In the genomic region with DNA sequence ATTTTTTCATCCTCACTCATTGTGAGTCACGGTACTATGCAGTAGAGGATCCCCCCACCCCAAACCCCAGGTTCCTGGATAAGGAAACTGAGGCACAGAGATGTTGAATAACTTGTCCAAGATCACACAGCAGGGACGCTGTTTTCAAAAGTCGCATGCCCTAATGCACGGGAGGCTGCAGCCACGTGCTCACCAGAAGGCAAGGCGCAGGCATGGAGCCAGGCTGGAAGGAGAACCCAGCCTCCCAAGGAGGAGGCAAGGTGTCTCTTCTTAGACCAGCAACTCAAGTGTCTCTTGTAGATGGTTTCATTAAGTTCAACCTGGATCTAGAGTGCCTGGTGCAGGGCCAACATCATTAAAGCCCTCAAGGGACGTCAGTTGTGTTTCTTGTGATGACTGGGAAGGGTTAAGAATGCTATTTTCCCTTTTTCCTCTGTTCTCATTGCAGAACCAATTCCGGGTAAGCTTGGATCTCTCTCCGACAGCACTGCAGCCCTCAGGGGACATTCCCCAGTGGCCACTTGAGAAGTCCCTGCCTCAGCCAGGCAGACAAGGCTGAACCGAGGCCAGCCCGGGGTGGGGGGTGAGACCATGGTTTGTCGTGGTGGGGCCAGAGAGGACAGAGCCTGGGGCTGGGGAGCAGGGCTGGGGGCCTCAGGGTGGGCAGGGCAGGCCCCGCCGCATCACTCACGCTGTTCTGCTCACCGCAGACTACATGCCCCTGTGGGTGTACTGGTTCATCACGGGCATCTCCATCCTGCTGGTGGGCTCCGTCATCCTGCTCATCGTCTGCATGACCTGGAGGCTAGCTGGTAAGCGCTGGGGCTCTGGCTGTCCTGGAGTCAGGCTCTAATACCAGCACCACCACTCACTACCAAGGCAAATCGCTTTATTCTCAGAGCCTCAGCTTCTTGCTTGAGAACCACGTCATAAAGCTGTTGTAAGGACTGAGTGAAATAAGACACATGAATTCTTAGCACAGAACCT, we compare ENCODE assay signal across 21 cellular contexts. TPM values are rescaled to one million over a fixed set of nuclear protein-coding genes. Genes with fewer than 3 reads are reported as not detected.
DNase-seq lines count a peak whose midpoint lies in the region; ATAC-seq and TF ChIP-seq lines count a peak whose summit lies in the region.
"Had no signal": no experiment of that assay in that cellular context is flagged by ENCODE, and none has a peak within 500 bp of the region (broad histone marks: within the 10 kb centered on the region; RNA-seq: fewer than 3 reads in every experiment).

No MANE protein-coding gene starts in this region.

- H3K9me3 ChIP-seq in right cardiac atrium (ENCODE audit: control insufficient read depth, low read length): no peaks in the 10 kb centered on the region
- H3K9me3 ChIP-seq in thyroid gland: no peaks in the 10 kb centered on the region
- H3K9me3 ChIP-seq: body of pancreas, heart right ventricle, thoracic aorta had no signal

- no peak for TF ChIP-seq POLR2A in thyroid gland (IDR thresholded peaks at IDR 0.05)

- WGBS in right cardiac atrium: 78% methylated on average over 22 of the region's 22 CpGs
- 38 to 43% methylated on average over 12 to 22 of the region's 22 CpGs for WGBS in thyroid gland, 2 donors

- no peaks in the 10 kb centered on the region for H3K27me3 ChIP-seq in right cardiac atrium (ENCODE audit: control insufficient read depth, insufficient read depth)
- H3K27me3 ChIP-seq in H7 (ENCODE audit: control insufficient read depth, insufficient read depth, low read length): no peaks in the 10 kb centered on the region
- no peaks in the 10 kb centered on the region for H3K27me3 ChIP-seq in thyroid gland
- H3K27me3 ChIP-seq: body of pancreas, heart right ventricle had no signal

- TF ChIP-seq CTCF in coronary artery (IDR thresholded peaks at IDR 0.05) (no peak), thyroid gland (IDR thresholded peaks at IDR 0.05) (no peak)

- no peaks in the 10 kb centered on the region for H3K4me1 ChIP-seq in right cardiac atrium (ENCODE audit: control insufficient read depth, insufficient read depth, low read length)
- H3K4me1 ChIP-seq in thyroid gland: peaks cover 6 to 11% of the 10 kb centered on the region in 2 donors
- H3K4me1 ChIP-seq: body of pancreas had no signal

- H3K27ac ChIP-seq in right cardiac atrium (ENCODE audit: low read length) (no peak overlapping the region), coronary artery (peak overlapping the region in 1 of 2 donors; percentile 66), thyroid gland (no peak overlapping the region)
- H3K27ac ChIP-seq: GM23248, thoracic aorta had no signal

- DNase-seq in cardiac septum (ENCODE audit: low spot score): peak; percentile 59
- DNase-seq in right cardiac atrium: no peak
- DNase-seq in H7: peak; percentile 36
- peak; percentile 61 for DNase-seq in coronary artery (ENCODE audit: low spot score)
- peak; percentile 79 to 84 for DNase-seq in thyroid gland
- no peak for DNase-seq in T-helper 1 cell
- DNase-seq in COR-L47 (lab: John Stamatoyannopoulos, UW): no peak
- DNase-seq: activated B cell treated with CpG ODN at 0.5 μM for 24 hours; activated T-cell treated with anti-CD3 and anti-CD28 coated beads, Interleukin-2, amount 50 U/mL, for 48 hours; body of pancreas; DMS79; effector CD8-positive, alpha-beta T cell; foreskin fibroblast; GM23248; heart right ventricle; mammary epithelial cell; NCI-H1436 treated with DMSO at 0.1 percent for 48 hours; NCI-H446 treated with DMSO at 0.1 percent for 48 hours; PC-3; small intestine had no signal

- ATAC-seq in right cardiac atrium: no peak
- ATAC-seq: body of pancreas, PC-3 had no signal

- H3K4me3 ChIP-seq in right cardiac atrium (ENCODE audit: low read length): no peak overlapping the region
- H3K4me3 ChIP-seq in H7 (ENCODE audit: insufficient read depth, low read depth, low read length): no peak overlapping the region
- no peak overlapping the region for H3K4me3 ChIP-seq in coronary artery
- no peak overlapping the region for H3K4me3 ChIP-seq in thyroid gland (replicated peaks in 1 of 3)
- H3K4me3 ChIP-seq: body of pancreas, GM23248, thoracic aorta had no signal

- intact Hi-C loops in cardiac septum (cut with DNase I) (no loop called here), right cardiac atrium (cut with DNase I) (no loop called here), thyroid gland (cut with DNase I) (no loop called here)

- H3K36me3 ChIP-seq in H7 (replicated peaks; ENCODE audit: control insufficient read depth, insufficient read depth, low read length) (peaks cover 1% of the 10 kb centered on the region; the same call in 1 of the 2 replicates), thyroid gland (peaks cover 36 to 43% of the 10 kb centered on the region in 2 donors)

RNA-seq across cellular contexts. Expression of a gene that starts 15.7 kb away (rescaled TPM):
- total RNA-seq in cardiac septum: 1.0 TPM
- 1 to 10 TPM in 3 of 4 donors, under 1 TPM in 1; 0.56 to 1.9 (median 1.1) TPM for total RNA-seq in right cardiac atrium
- 0.68 TPM for polyA plus RNA-seq in right cardiac atrium
- 2.2 and 2.3 TPM in 2 replicates for total RNA-seq in H7 (2014; rRNA removed; shearing (Covaris generic))
- under 1 TPM in 2 of 4 donors, not detected in 2; 0.10 to 0.17 TPM for total RNA-seq in thyroid gland
- polyA plus RNA-seq: GM23248 had no signal

RNA-seq across cellular contexts. Expression of a gene that starts 20.6 kb away (rescaled TPM):
- 6.0 TPM for total RNA-seq in cardiac septum
- 10 to 100 TPM in 3 of 4 donors, 1 to 10 TPM in 1; 8.7 to 13.4 (median 12.6) TPM for total RNA-seq in right cardiac atrium
- polyA plus RNA-seq in right cardiac atrium: 4.6 TPM
- 3.6 and 4.3 TPM in 2 replicates for total RNA-seq in H7 (2014; rRNA removed; shearing (Covaris generic))
- 10 to 100 TPM; 10.3 to 19.1 (median 15.5) TPM for total RNA-seq in thyroid gland

RNA-seq across cellular contexts. Expression of a gene that starts 53.6 kb away (rescaled TPM):
- total RNA-seq in cardiac septum (39.6 TPM), right cardiac atrium (10 to 100 TPM; 28.2 to 41.2 (median 35.9) TPM), thyroid gland (10 to 100 TPM; 21.6 to 37.8 (median 25.8) TPM)
- 37.9 TPM for polyA plus RNA-seq in right cardiac atrium
- 127 and 142 TPM in 2 replicates for total RNA-seq in H7 (2014; rRNA removed; shearing (Covaris generic))

Comparison
In these comparisons a context has a peak if more than half of its experiments do, and no peak if none do; other contexts are left out.
1. DNase-seq: peak in cardiac septum (single experiment), H7 (single experiment), coronary artery (single experiment) and thyroid gland (2 of 2); none in right cardiac atrium (0 of 3), T-helper 1 cell (0 of 5) and COR-L47 (single experiment).